In genomic region chr7:29421010-29421956, GRCh38 we compare ENCODE assay signal across 12 cellular contexts.
DNase-seq lines count a peak whose midpoint lies in the region; FAIRE-seq and TF ChIP-seq lines count a peak whose summit lies in the region.
"Had no signal": no experiment of that assay in that cellular context is flagged by ENCODE, and none has a peak within 500 bp of the region (broad histone marks: within the 10 kb centered on the region; RNA-seq: fewer than 3 reads in every experiment).

No MANE protein-coding gene starts in this region.

- peaks cover 42% of the 10 kb centered on the region for H3K4me1 ChIP-seq in KMS-11 (ENCODE audit: low read depth, poor library complexity, severe bottlenecking)
- H3K4me1 ChIP-seq: A549 had no signal

- in situ Hi-C loops in brain microvascular endothelial cell (cut with HindIII; ENCODE audit: low pct_ligation_motif_present, low sequenced_read_pairs) = no loop called here

- no peak for TF ChIP-seq CTCF in KMS-11 (conservative IDR thresholded peaks at IDR 0.05; ENCODE audit: low read depth, low read length)
- no peak for TF ChIP-seq CTCF in SU-DHL-6 (IDR thresholded peaks at IDR 0.05; ENCODE audit: insufficient read depth, low read length, poor library complexity, severe bottlenecking)
- no peak for TF ChIP-seq CTCF in brain microvascular endothelial cell (IDR thresholded peaks at IDR 0.05; ENCODE audit: low read depth, low read length, missing control alignments)

- peak overlapping the region; percentile 95 for H3K4me2 ChIP-seq in KMS-11
- H3K4me2 ChIP-seq in SU-DHL-6 (ENCODE audit: low read depth, low read length, poor library complexity, severe bottlenecking) = peak overlapping the region; percentile 40
- H3K4me2 ChIP-seq: A549 had no signal

- no peaks in the 10 kb centered on the region for H3K9me3 ChIP-seq in SU-DHL-6 (ENCODE audit: insufficient read depth, low read length)
- H3K9me3 ChIP-seq: A549 had no signal

- H3K36me3 ChIP-seq in KMS-11 (ENCODE audit: insufficient read depth) (no peaks in the 10 kb centered on the region), SU-DHL-6 (ENCODE audit: low read length) (no peaks in the 10 kb centered on the region), brain microvascular endothelial cell (replicated peaks) (no peaks in the 10 kb centered on the region)

- H4K20me1 ChIP-seq in KMS-11 (ENCODE audit: insufficient read depth) (no peaks in the 10 kb centered on the region), SU-DHL-6 (ENCODE audit: low read depth, low read length) (no peaks in the 10 kb centered on the region)

- FAIRE-seq in GM18507 (lab: Jason Lieb, UNC) = peak; percentile 33
- FAIRE-seq: A549, HepG2, HTR-8/SVneo had no signal

- no peak overlapping the region for H3K4me3 ChIP-seq in KMS-11 (IDR thresholded peaks at IDR 0.05; ENCODE audit: insufficient read depth, low read depth, low read length)
- H3K4me3 ChIP-seq in SU-DHL-6 (ENCODE audit: insufficient read depth, low read length, poor library complexity, severe bottlenecking) = no peak overlapping the region
- no peak overlapping the region for H3K4me3 ChIP-seq in brain microvascular endothelial cell (ENCODE audit: low read depth, low read length)
- H3K4me3 ChIP-seq: A549 had no signal

- H2AFZ ChIP-seq in KMS-11 (ENCODE audit: low read depth) (peak overlapping the region; percentile 57), SU-DHL-6 (ENCODE audit: low read depth, low read length, severe bottlenecking) (no peak overlapping the region)

- no peaks in the 10 kb centered on the region; the same call in 1 of the 2 replicates for H3F3A ChIP-seq in SU-DHL-6 (ENCODE audit: insufficient read depth)

- H3K9ac ChIP-seq in KMS-11 = peak overlapping the region; percentile 37; the same call in 1 of the 2 replicates
- H3K9ac ChIP-seq in SU-DHL-6 (ENCODE audit: low read length) = no peak overlapping the region

- DNase-seq in GM18507 (ENCODE audit: extremely low spot score, insufficient read length, low read depth) (no peak), activated gamma-delta T cell treated with Interleukin-2 at 50 U/mL for 16 hours (no peak), brain microvascular endothelial cell (no peak), germinal center (ENCODE audit: low spot score) (no peak)
- DNase-seq: GF-D8, GOT3, H9 had no signal

- no peaks in the 10 kb centered on the region for H3K9me2 ChIP-seq in SU-DHL-6 (replicated peaks; ENCODE audit: insufficient read depth, low read length)

- no peaks in the 10 kb centered on the region for H3K79me2 ChIP-seq in KMS-11 (ENCODE audit: insufficient read depth, low read depth)
- H3K79me2 ChIP-seq in SU-DHL-6 (ENCODE audit: insufficient read depth, low read length) = no peaks in the 10 kb centered on the region

- H3K27me3 ChIP-seq in KMS-11 (ENCODE audit: insufficient read depth, low read depth) (no peaks in the 10 kb centered on the region), SU-DHL-6 (ENCODE audit: low read length) (no peaks in the 10 kb centered on the region), brain microvascular endothelial cell (replicated peaks) (no peaks in the 10 kb centered on the region)

- H3K27ac ChIP-seq in KMS-11 (peak overlapping the region; percentile 62), SU-DHL-6 (ENCODE audit: low read depth, low read length) (peak overlapping the region; percentile 82), brain microvascular endothelial cell (no peak overlapping the region)
- H3K27ac ChIP-seq: A549 had no signal
